In genomic region chr12:104576178-104576778, GRCh38 we compare ENCODE assay signal across 23 cellular contexts.
DNase-seq lines count a peak whose midpoint lies in the region; ATAC-seq and TF ChIP-seq lines count a peak whose summit lies in the region.
"Had no signal": no experiment of that assay in that cellular context is flagged by ENCODE, and none has a peak within 500 bp of the region (broad histone marks: within the 10 kb centered on the region; RNA-seq: fewer than 3 reads in every experiment).

No MANE protein-coding gene starts in this region.

- H3K9me2 ChIP-seq in OCI-LY1 (ENCODE audit: low read depth, low read length), result no peaks in the 10 kb centered on the region

- H3K4me3 ChIP-seq in BLaER1, result no peak overlapping the region
- no peak overlapping the region for H3K4me3 ChIP-seq in CD4-positive, CD25-positive, alpha-beta regulatory T cell (ENCODE audit: low read depth, low read length)
- no peak overlapping the region for H3K4me3 ChIP-seq in OCI-LY1 (ENCODE audit: low read depth, low read length, poor library complexity, severe bottlenecking)
- H3K4me3 ChIP-seq: HAP-1 had no signal

- H3K27me3 ChIP-seq in BLaER1 (no peaks in the 10 kb centered on the region), OCI-LY1 (ENCODE audit: insufficient read depth, low read length) (no peaks in the 10 kb centered on the region)
- H3K27me3 ChIP-seq in CD4-positive, CD25-positive, alpha-beta regulatory T cell (ENCODE audit: control insufficient read depth, insufficient read depth, low read length), result no peaks in the 10 kb centered on the region

- H3K27me3 Mint-ChIP-seq in CD4-positive, CD25-positive, alpha-beta regulatory T cell, result no peaks in the 10 kb centered on the region
- H3K27me3 Mint-ChIP-seq in naive B cell, result no peaks in the 10 kb centered on the region

- H3K9me3 Mint-ChIP-seq in CD4-positive, CD25-positive, alpha-beta regulatory T cell, result peaks cover 0 to 3% (median 0%) of the 10 kb centered on the region in 7 donors
- H3K9me3 Mint-ChIP-seq in naive B cell, result no peaks in the 10 kb centered on the region
- H3K9me3 Mint-ChIP-seq: CD8-positive, alpha-beta T cell; HFFc6 had no signal

- peaks cover 70% of the 10 kb centered on the region for H4K20me1 ChIP-seq in BLaER1
- no peaks in the 10 kb centered on the region for H4K20me1 ChIP-seq in OCI-LY1 (ENCODE audit: insufficient read depth, low read length)

- no peak for DNase-seq in CD4-positive, CD25-positive, alpha-beta regulatory T cell
- DNase-seq in naive B cell (no peak), midbrain (lab: John Stamatoyannopoulos, UW) (no peak), DMS153 treated with DMSO at 0.1 percent for 48 hours (lab: John Stamatoyannopoulos, UW; ENCODE audit: unreplicated experiment) (no peak), ecto neural progenitor cell (ENCODE audit: low spot score) (no peak)
- DNase-seq: Caco-2; CD8-positive, alpha-beta T cell; DMS79; GOT3; HFFc6; Kasumi-1; MV-4-11; NCI-H1105; NCI-H1436 treated with DMSO at 0.1 percent for 48 hours; NCI-H187 treated with DMSO at 0.1 percent for 48 hours; NCI-H2107; NCI-H446; NK-92 treated with Interleukin-12 subunit alpha and Interleukin-12 subunit beta, amount 100 ng/mL, for 24 hours; RPMI8226; T-helper 1 cell had no signal

- no peaks in the 10 kb centered on the region for H3K79me2 ChIP-seq in OCI-LY1 (ENCODE audit: insufficient read depth, low read length)

- peaks cover 71% of the 10 kb centered on the region for H3K4me1 ChIP-seq in BLaER1
- H3K4me1 ChIP-seq in CD4-positive, CD25-positive, alpha-beta regulatory T cell (ENCODE audit: control insufficient read depth, insufficient read depth, low read length, poor library complexity, severe bottlenecking), result peaks cover 48% of the 10 kb centered on the region
- peaks cover 69% of the 10 kb centered on the region for H3K4me1 ChIP-seq in OCI-LY1 (ENCODE audit: insufficient read depth, low read length, severe bottlenecking)
- H3K4me1 ChIP-seq: Caco-2, HAP-1 had no signal

- TF ChIP-seq CTCF in OCI-LY1 (IDR thresholded peaks at IDR 0.05; ENCODE audit: low read length), result no peak

- peaks cover 4% of the 10 kb centered on the region; the same call in 1 of the 2 replicates for H3K36me3 ChIP-seq in BLaER1
- peaks cover 3% of the 10 kb centered on the region for H3K36me3 ChIP-seq in CD4-positive, CD25-positive, alpha-beta regulatory T cell (ENCODE audit: control insufficient read depth, insufficient read depth, low read length)
- no peaks in the 10 kb centered on the region for H3K36me3 ChIP-seq in OCI-LY1 (ENCODE audit: insufficient read depth, low read length)
- H3K36me3 ChIP-seq: HAP-1 had no signal

- no peak overlapping the region for H3K9ac ChIP-seq in BLaER1
- no peak overlapping the region for H3K9ac ChIP-seq in OCI-LY1 (ENCODE audit: low read length)

- peak overlapping the region in 2 of 3 donors; percentile 56 to 61 for H3K27ac Mint-ChIP-seq in CD4-positive, CD25-positive, alpha-beta regulatory T cell
- H3K27ac Mint-ChIP-seq in naive B cell, result peak overlapping the region in 5 of 6 donors; percentile 56 to 98 (median 89)
- H3K27ac Mint-ChIP-seq: CD8-positive, alpha-beta T cell; HFFc6 had no signal

- H3K36me3 Mint-ChIP-seq in CD4-positive, CD25-positive, alpha-beta regulatory T cell, result peaks cover 12% of the 10 kb centered on the region
- H3K36me3 Mint-ChIP-seq in naive B cell, result peaks cover 0 to 6% of the 10 kb centered on the region in 2 donors

- no peak for ATAC-seq in CD4-positive, CD25-positive, alpha-beta regulatory T cell (ENCODE audit: low read depth in 2 of 2)
- no peak for ATAC-seq in naive B cell (ENCODE audit: low read depth in 2 of 2)
- ATAC-seq: CD8-positive, alpha-beta T cell had no signal

- H3K9me3 ChIP-seq in BLaER1, result no peaks in the 10 kb centered on the region; the same call in 1 of the 2 replicates
- H3K9me3 ChIP-seq in CD4-positive, CD25-positive, alpha-beta regulatory T cell (ENCODE audit: control insufficient read depth in 2 of 2, low read length in 2 of 2), result no peaks in the 10 kb centered on the region
- no peaks in the 10 kb centered on the region for H3K9me3 ChIP-seq in OCI-LY1 (ENCODE audit: low read length)
- H3K9me3 ChIP-seq: Caco-2, HAP-1 had no signal

- H3K4me1 Mint-ChIP-seq in CD4-positive, CD25-positive, alpha-beta regulatory T cell, result peaks cover 41 to 79% (median 69%) of the 10 kb centered on the region in 4 donors
- H3K4me1 Mint-ChIP-seq in naive B cell, result peaks cover 57 to 78% (median 78%) of the 10 kb centered on the region in 3 donors

- H3K4me2 ChIP-seq in BLaER1 (peak overlapping the region; percentile 53), OCI-LY1 (ENCODE audit: low read length) (no peak overlapping the region)

- peak overlapping the region in 1 of 4 donors; percentile 56 for H3K4me3 Mint-ChIP-seq in CD4-positive, CD25-positive, alpha-beta regulatory T cell
- H3K4me3 Mint-ChIP-seq in naive B cell, result peak overlapping the region in 7 of 8 donors; percentile 6 to 81 (median 72)
- H3K4me3 Mint-ChIP-seq: CD8-positive, alpha-beta T cell; HFFc6 had no signal

- 0 out of 2 replicates have a peak overlapping the region, but pooled peaks have one; percentile 40 for H3K27ac ChIP-seq in BLaER1
- H3K27ac ChIP-seq in CD4-positive, CD25-positive, alpha-beta regulatory T cell (ENCODE audit: insufficient read depth, low read length, poor library complexity, severe bottlenecking), result no peak overlapping the region
- H3K27ac ChIP-seq in OCI-LY1 (ENCODE audit: low read depth, low read length, poor library complexity, severe bottlenecking), result peak overlapping the region; percentile 56

- no peak overlapping the region for H2AFZ ChIP-seq in OCI-LY1 (ENCODE audit: low read length)

- H3F3A ChIP-seq in OCI-LY1 (ENCODE audit: insufficient read depth, low read length), result no peaks in the 10 kb centered on the region
